ENCODE assay signal across 8 cellular contexts in genomic region chr9:133991964-133992779, GRCh38. TPM values are rescaled to one million over a fixed set of nuclear protein-coding genes. Genes with fewer than 3 reads are reported as not detected.
A peak's percentile ranks its signal among the peaks of the same experiment; 100 is the strongest.
DNase-seq lines count a peak whose midpoint lies in the region; ATAC-seq and TF ChIP-seq lines count a peak whose summit lies in the region.

VAV2 (minus strand) TSS chr9:133992324; CDS start chr9:133992278, 46 bp downstream.

- TF ChIP-seq POLR2A in transverse colon (IDR thresholded peaks at IDR 0.05), result peak; percentile 37

- H3K36me3 Mint-ChIP-seq in activated T-cell treated with anti-CD3 and anti-CD28 coated beads, Interleukin-2, amount 50 U/mL, for 24 hours (ENCODE audit: low read depth), result no peaks in the 10 kb centered on the region
- no peaks in the 10 kb centered on the region for H3K36me3 Mint-ChIP-seq in naive thymus-derived CD8-positive, alpha-beta T cell

- TF ChIP-seq EP300 in transverse colon (IDR thresholded peaks at IDR 0.05; ENCODE audit: low read depth), result no peak

- intact Hi-C loops in transverse colon (cut with DNase I; ENCODE audit: low total_unique reads), result loop anchor here (2.0 kb wide), 1 partner anchor 197 kb away; no protein-coding TSS in a partner anchor

- no peaks in the 10 kb centered on the region for H3K9me3 ChIP-seq in transverse colon

- TF ChIP-seq CTCF in AG09309 (IDR thresholded peaks at IDR 0.05; ENCODE audit: control insufficient read depth, insufficient read depth, low read depth, low read length, missing control alignments) (no peak), transverse colon (IDR thresholded peaks at IDR 0.05) (no peak)

- no peaks in the 10 kb centered on the region for H3K36me3 ChIP-seq in transverse colon

- in situ Hi-C loops in transverse colon (cut with MboI; ENCODE audit: low pct_ligation_motif_present in 1 of 4, low pct_unique_long_range_greater_than_20kb in 1 of 4, low sequenced_read_pairs in 3 of 4), result no loop called here

- ATAC-seq in GM18873 (IDR thresholded peaks at IDR 0.05; ENCODE audit: low FRiP score, unreplicated experiment) (peak; percentile 37), HG03066 (IDR thresholded peaks at IDR 0.05; ENCODE audit: low read depth, unreplicated experiment) (peak; percentile 44)
- ATAC-seq in naive thymus-derived CD8-positive, alpha-beta T cell, result peak; percentile 45 to 59

- no peaks in the 10 kb centered on the region for H3K9me3 Mint-ChIP-seq in activated T-cell treated with anti-CD3 and anti-CD28 coated beads, Interleukin-2, amount 50 U/mL, for 24 hours
- no peaks in the 10 kb centered on the region for H3K9me3 Mint-ChIP-seq in naive thymus-derived CD8-positive, alpha-beta T cell

- H3K4me1 Mint-ChIP-seq in activated T-cell treated with anti-CD3 and anti-CD28 coated beads, Interleukin-2, amount 50 U/mL, for 24 hours (ENCODE audit: low read depth), result peaks cover 5% of the 10 kb centered on the region
- H3K4me1 Mint-ChIP-seq in naive thymus-derived CD8-positive, alpha-beta T cell, result peaks cover 2 to 15% (median 7%) of the 10 kb centered on the region in 4 donors

- WGBS in transverse colon (ENCODE audit: low coverage in 1 of 2), 2 donors, result 1% methylated on average over 32 of the region's 124 CpGs; no CpG with 5 or more reads in 1 of the 2 donors

- peaks cover 24% of the 10 kb centered on the region for H3K27me3 Mint-ChIP-seq in activated T-cell treated with anti-CD3 and anti-CD28 coated beads, Interleukin-2, amount 50 U/mL, for 24 hours
- peaks cover 0 to 10% (median 5%) of the 10 kb centered on the region in 5 donors for H3K27me3 Mint-ChIP-seq in naive thymus-derived CD8-positive, alpha-beta T cell

- no peaks in the 10 kb centered on the region for H3K27me3 ChIP-seq in transverse colon

- peak within 1 kb of the TSS; percentile 88 to 94 (median 90) for H3K27ac ChIP-seq in transverse colon

- peak within 1 kb of the TSS; percentile 69 for H3K4me3 Mint-ChIP-seq in activated T-cell treated with anti-CD3 and anti-CD28 coated beads, Interleukin-2, amount 50 U/mL, for 24 hours
- peak within 1 kb of the TSS; percentile 52 to 87 (median 72) for H3K4me3 Mint-ChIP-seq in naive thymus-derived CD8-positive, alpha-beta T cell

- peak within 1 kb of the TSS; percentile 94 for H3K4me3 ChIP-seq in AG09309 (ENCODE audit: control insufficient read depth, low read depth, low read length)
- H3K4me3 ChIP-seq in transverse colon, result peak within 1 kb of the TSS; percentile 61 to 87 (median 72)

- DNase-seq in AG09309 (ENCODE audit: low read depth) (no peak), NCI-H748 treated with DMSO at 0.1 percent for 48 hours (lab: John Stamatoyannopoulos, UW) (peak; percentile 39), fibroblast of gingiva (ENCODE audit: low read depth) (peak; percentile 74), transverse colon (peak; percentile 70)
- DNase-seq in activated T-cell treated with anti-CD3 and anti-CD28 coated beads, Interleukin-2, amount 50 U/mL, for 24 hours, result peak; percentile 61
- peak in 9 of 10 donors; percentile 14 to 68 (median 33) for DNase-seq in naive thymus-derived CD8-positive, alpha-beta T cell

- peaks cover 8 to 34% (median 27%) of the 10 kb centered on the region in 4 donors for H3K4me1 ChIP-seq in transverse colon

- POLR2A ChIA-PET in naive thymus-derived CD8-positive, alpha-beta T cell (lab: Charles Lee), result interaction anchor here (0.6 to 2.2 kb wide), 3 partner anchors 199 to 483 kb away, joined by 5 to 8 read pairs (median 5); no protein-coding TSS in a partner anchor

- no peak within 1 kb of the TSS for H3K27ac Mint-ChIP-seq in activated T-cell treated with anti-CD3 and anti-CD28 coated beads, Interleukin-2, amount 50 U/mL, for 24 hours
- H3K27ac Mint-ChIP-seq in naive thymus-derived CD8-positive, alpha-beta T cell, result no peak within 1 kb of the TSS

RNA-seq across cellular contexts. Expression of gene VAV2, which starts in this region (rescaled TPM):
- 1 to 10 TPM; 3.3 to 4.3 TPM for total RNA-seq in naive thymus-derived CD8-positive, alpha-beta T cell
- under 1 TPM; 0.20 to 0.36 (median 0.27) TPM for polyA plus RNA-seq in naive thymus-derived CD8-positive, alpha-beta T cell
- 10 to 100 TPM in 3 of 4 donors, 1 to 10 TPM in 1; 8.2 to 52.4 (median 24.5) TPM for total RNA-seq in transverse colon
